ENCODE assay signal across 23 cellular contexts in genomic region chr16:15827709-15828343, GRCh38. TPM values are rescaled to one million over a fixed set of nuclear protein-coding genes. Genes with fewer than 3 reads are reported as not detected.
DNase-seq lines count a peak whose midpoint lies in the region; ATAC-seq, FAIRE-seq and TF ChIP-seq lines count a peak whose summit lies in the region.
"Had no signal": no experiment of that assay in that cellular context is flagged by ENCODE, and none has a peak within 500 bp of the region (broad histone marks: within the 10 kb centered on the region; RNA-seq: fewer than 3 reads in every experiment).

No MANE protein-coding gene starts in this region.

- TF ChIP-seq EP300 in HepG2 (IDR thresholded peaks at IDR 0.05; ENCODE audit: low read depth in 2 of 2, low read length in 2 of 2): no peak
- TF ChIP-seq EP300 in HepG2 (CRISPR knock-in tag; IDR thresholded peaks at IDR 0.05; ENCODE audit: borderline replicate concordance): no peak

- intact Hi-C loops in HepG2 (cut with micrococcal nuclease; ENCODE audit: unreplicated experiment) (no loop called here), right lobe of liver (cut with DNase I) (no loop called here)

- H3K27me3 ChIP-seq in HepG2 (ENCODE audit: control insufficient read depth in 1 of 2, insufficient read depth in 2 of 2, low read length in 2 of 2): peaks cover 14 to 59% of the 10 kb centered on the region in 2 experiments
- H3K27me3 ChIP-seq in right lobe of liver: no peaks in the 10 kb centered on the region
- H3K27me3 ChIP-seq in muscle layer of colon (ENCODE audit: control insufficient read depth in 1 of 2, insufficient read depth in 2 of 2, low read length in 2 of 2): no peaks in the 10 kb centered on the region
- no peaks in the 10 kb centered on the region for H3K27me3 ChIP-seq in thoracic aorta (replicated peaks; ENCODE audit: insufficient read depth)
- H3K27me3 ChIP-seq: Peyer's patch had no signal

- POLR2A ChIA-PET in HepG2 (lab: Yijun Ruan, JAX): no interaction called here

- H3K4me3 ChIP-seq in HepG2 (replicated peaks in 1 of 3; ENCODE audit: insufficient read depth in 1 of 3, low read depth in 2 of 3, low read length in 3 of 3): no peak overlapping the region
- no peak overlapping the region for H3K4me3 ChIP-seq in right lobe of liver
- H3K4me3 ChIP-seq in muscle layer of colon (ENCODE audit: low read depth in 1 of 2, low read length in 2 of 2): peak overlapping the region in 1 of 2 donors; percentile 20
- H3K4me3 ChIP-seq in thoracic aorta: no peak overlapping the region
- H3K4me3 ChIP-seq: Peyer's patch had no signal

- H3K4me2 ChIP-seq in HepG2 (ENCODE audit: low read depth, low read length): no peak overlapping the region
- H3K4me2 ChIP-seq: KMS-11 had no signal

- H3K9me3 ChIP-seq in HepG2 (ENCODE audit: low read length): no peaks in the 10 kb centered on the region
- no peaks in the 10 kb centered on the region for H3K9me3 ChIP-seq in right lobe of liver
- no peaks in the 10 kb centered on the region for H3K9me3 ChIP-seq in muscle layer of colon (ENCODE audit: low read length)
- H3K9me3 ChIP-seq in thoracic aorta: no peaks in the 10 kb centered on the region
- H3K9me3 ChIP-seq: Peyer's patch had no signal

- no peak overlapping the region for H2AFZ ChIP-seq in HepG2 (ENCODE audit: low read length)

- H3K4me1 ChIP-seq in HepG2 (ENCODE audit: insufficient read depth, low read length): no peaks in the 10 kb centered on the region
- no peaks in the 10 kb centered on the region for H3K4me1 ChIP-seq in right lobe of liver
- peaks cover 94% of the 10 kb centered on the region for H3K4me1 ChIP-seq in muscle layer of colon (ENCODE audit: insufficient read depth, low read length)
- H3K4me1 ChIP-seq in thoracic aorta (ENCODE audit: control insufficient read depth in 1 of 2, low read depth in 2 of 2): peaks cover 58 to 99% of the 10 kb centered on the region in 2 donors

- TF ChIP-seq POLR2A in HepG2 (IDR thresholded peaks at IDR 0.05; ENCODE audit: insufficient read depth in 1 of 2, low read depth in 2 of 2, low read length in 2 of 2) (no peak), right lobe of liver (IDR thresholded peaks at IDR 0.05) (no peak)

- BruUV-seq in HepG2 (replicated peaks; lab: Mats Ljungman, UMichigan): no TSS peak

- CTCF ChIA-PET in HepG2 (lab: Yijun Ruan, JAX; ENCODE audit: low intra/inter-chr PET ratio, low total read pairs): no interaction called here

- no peak overlapping the region for H3K9ac ChIP-seq in HepG2 (ENCODE audit: insufficient read depth, low read depth, low read length)
- H3K9ac ChIP-seq in muscle layer of colon (ENCODE audit: low read length): peak overlapping the region; percentile 29
- H3K9ac ChIP-seq: KMS-11 had no signal

- no peak for FAIRE-seq in HepG2 (lab: Jason Lieb, UNC)

- in situ Hi-C loops in HepG2 (cut with HindIII; ENCODE audit: extremely low pct_ligation_motif_present, low pct_unique_long_range_greater_than_20kb): no loop called here

- 31% methylated on average over 11 of the region's 11 CpGs for WGBS in HepG2 (ENCODE audit: low lambda C conversion rate)
- 79% methylated on average over 7 of the region's 11 CpGs for WGBS in right lobe of liver (ENCODE audit: insufficient coverage, low coverage, low lambda C conversion rate, missing lambda C conversion rate)

- no peak for TF ChIP-seq RAD21 in HepG2 (CRISPR knock-in tag; IDR thresholded peaks at IDR 0.05)

- H4K20me1 ChIP-seq in HepG2 (ENCODE audit: insufficient read depth, low read length): no peaks in the 10 kb centered on the region

- ATAC-seq in HepG2 (no peak), right lobe of liver (no peak), thoracic aorta (ENCODE audit: insufficient number of reproducible peaks, low FRiP score, low read depth) (no peak), HG03280 (IDR thresholded peaks at IDR 0.05; ENCODE audit: unreplicated experiment) (no peak), GM18868 (IDR thresholded peaks at IDR 0.05; ENCODE audit: unreplicated experiment) (no peak)
- ATAC-seq: Right ventricle myocardium inferior had no signal

- TF ChIP-seq CTCF in HepG2 (CRISPR knock-in tag; IDR thresholded peaks at IDR 0.05) (no peak), right lobe of liver (IDR thresholded peaks at IDR 0.05) (no peak), thoracic aorta (IDR thresholded peaks at IDR 0.05) (no peak)

- H3K27ac ChIP-seq in HepG2 (ENCODE audit: extremely low read length, insufficient read depth, low read length) (no peak overlapping the region), right lobe of liver (no peak overlapping the region), muscle layer of colon (ENCODE audit: low read depth, low read length) (peak overlapping the region; percentile 86), thoracic aorta (peak overlapping the region; percentile 77 to 92)
- H3K27ac ChIP-seq: KMS-11 had no signal

- H3K36me3 ChIP-seq in HepG2 (replicated peaks in 1 of 2; ENCODE audit: control insufficient read depth in 1 of 2, insufficient read depth in 2 of 2, low read length in 2 of 2) (no peaks in the 10 kb centered on the region), right lobe of liver (no peaks in the 10 kb centered on the region), muscle layer of colon (ENCODE audit: insufficient read depth, low read length) (peaks cover 74% of the 10 kb centered on the region), thoracic aorta (peaks cover 30% of the 10 kb centered on the region)
- H3K36me3 ChIP-seq: Peyer's patch had no signal

- no peaks in the 10 kb centered on the region for H3K79me2 ChIP-seq in HepG2 (ENCODE audit: insufficient read depth, low read length)

- no peak for DNase-seq in HepG2 (ENCODE audit: low spot score)
- no peak for DNase-seq in right lobe of liver
- DNase-seq in thoracic aorta (ENCODE audit: low spot score): no peak
- DNase-seq in epidermal melanocyte (ENCODE audit: insufficient read length, low spot score): no peak
- no peak for DNase-seq in kidney tubule cell (ENCODE audit: low spot score)
- DNase-seq: DMS 273 treated with DMSO at 0.1 percent for 48 hours; DND-41; HCEC 1CT; MV-4-11; NCI-H1417; NCI-H187; NCI-H2107; NCI-H510A; NCI-H748 treated with DMSO at 0.1 percent for 48 hours; NK-92 treated with Interleukin-12 subunit alpha and Interleukin-12 subunit beta, amount 100 ng/mL, for 24 hours; Peyer's patch had no signal

TF ChIP-seq in HepG2, 621 proteins besides CTCF, POLR2A, EP300 and RAD21 (continues in another document):
- TF ChIP-seq ZNF7 (CRISPR knock-in tag; IDR thresholded peaks at IDR 0.05) (no peak), ZMYM3 (CRISPR knock-in tag; IDR thresholded peaks at IDR 0.05) (peak; percentile 68), FOSL2 (CRISPR knock-in tag; IDR thresholded peaks at IDR 0.05) (no peak), POGZ (CRISPR knock-in tag; IDR thresholded peaks at IDR 0.05) (no peak), ZNF768 (CRISPR knock-in tag; IDR thresholded peaks at IDR 0.05) (peak; percentile 75)

RNA-seq across cellular contexts. Expression of gene MYH11, which starts 29.0 kb away (rescaled TPM):
- total RNA-seq in HepG2 (2016; rRNA removed; fragmentation: Illumina TruSeq; extraction: Trizol) (not detected in 2 replicates), right lobe of liver (1 to 10 TPM; 1.5 to 3.9 (median 2.7) TPM), thoracic aorta (1,000 to 10,000 TPM; 2,411 to 2,456 TPM)
- total RNA-seq in HepG2 (2016; cell fraction: cytosol; rRNA removed; fragmentation: Illumina TruSeq; extraction: Trizol; ENCODE audit: low read depth): not detected in 2 replicates
- total RNA-seq in HepG2 (2016; cell fraction: insoluble cytoplasmic fraction; rRNA removed; fragmentation: Illumina TruSeq; extraction: Trizol): not detected in 2 replicates
- total RNA-seq in HepG2 (2016; cell fraction: membrane; rRNA removed; fragmentation: Illumina TruSeq; extraction: Trizol): not detected in 2 replicates
- not detected in 2 replicates for total RNA-seq in HepG2 (2016; cell fraction: nucleus; rRNA removed; fragmentation: Illumina TruSeq; extraction: Trizol)
- polyA plus RNA-seq in HepG2 (2011; rRNA removed): not detected in 2 replicates
- not detected in 2 replicates for polyA plus RNA-seq in HepG2 (2011; cell fraction: cytosol; rRNA removed)
- polyA plus RNA-seq in HepG2 (2011; cell fraction: nucleus; rRNA removed): not detected in 2 replicates
- polyA plus RNA-seq in HepG2 (2012): 0.25 and 0.60 TPM in 2 replicates
- not detected in 2 replicates for polyA plus RNA-seq in HepG2 (2016; cell fraction: cytosol; fragmentation: Illumina TruSeq; extraction: Trizol; ENCODE audit: low read depth)
- not detected in 2 replicates for polyA plus RNA-seq in HepG2 (2016; cell fraction: insoluble cytoplasmic fraction; fragmentation: Illumina TruSeq; extraction: Trizol; ENCODE audit: low read depth)
- not detected in 2 replicates for polyA plus RNA-seq in HepG2 (2016; cell fraction: membrane; fragmentation: Illumina TruSeq; extraction: Trizol; ENCODE audit: low read depth)
- not detected in 2 replicates for polyA plus RNA-seq in HepG2 (2016; cell fraction: nucleus; fragmentation: Illumina TruSeq; extraction: Trizol; ENCODE audit: insufficient read depth, low read depth)
- 0.14 TPM in 1 of 2 replicates, not detected in the other for polyA minus RNA-seq in HepG2 (2011; rRNA and poly(A)+ RNA removed; ENCODE audit: low replicate concordance)
- not detected in 2 replicates for polyA minus RNA-seq in HepG2 (2011; cell fraction: cytosol; rRNA and poly(A)+ RNA removed)
- polyA minus RNA-seq in HepG2 (2011; cell fraction: nucleus; rRNA and poly(A)+ RNA removed): not detected in 2 replicates
- total RNA-seq: A172, G401 had no signal

Comparison
In these comparisons a context has a peak if more than half of its experiments do, and no peak if none do; other contexts are left out.
1. H3K27ac ChIP-seq: peak in muscle layer of colon (single experiment) and thoracic aorta (2 of 2); none in HepG2 (single experiment) and right lobe of liver (0 of 3).
2. RNA of gene MYH11, which starts 29.0 kb away (total RNA-seq): 2,411 to 2,456 TPM in thoracic aorta; 1.5 to 3.9 TPM in right lobe of liver and not detected in HepG2; every median in the first group is over 100 times any median in the second.